Comparison of ENCODE assay signal across 6 cellular contexts in genomic region chr5:124240732-124241131, GRCh38.
"Had no signal": no experiment of that assay in that cellular context is flagged by ENCODE, and none has a peak within 500 bp of the region (broad histone marks: within the 10 kb centered on the region; RNA-seq: fewer than 3 reads in every experiment).

No MANE protein-coding gene starts in this region.

- H3K27ac ChIP-seq: HL-60 had no signal

- H3K36me3 Mint-ChIP-seq: IgD-negative memory B cell had no signal

- H3K4me3 Mint-ChIP-seq: IgD-negative memory B cell had no signal

- H3K27me3 Mint-ChIP-seq: IgD-negative memory B cell had no signal

- H3K4me3 ChIP-seq: K562 had no signal

- ATAC-seq: HepG2, K562 had no signal

- DNase-seq: IMR-90, KBM-7 had no signal
